Comparison of ENCODE assay signal across 8 cellular contexts in the genomic region with DNA sequence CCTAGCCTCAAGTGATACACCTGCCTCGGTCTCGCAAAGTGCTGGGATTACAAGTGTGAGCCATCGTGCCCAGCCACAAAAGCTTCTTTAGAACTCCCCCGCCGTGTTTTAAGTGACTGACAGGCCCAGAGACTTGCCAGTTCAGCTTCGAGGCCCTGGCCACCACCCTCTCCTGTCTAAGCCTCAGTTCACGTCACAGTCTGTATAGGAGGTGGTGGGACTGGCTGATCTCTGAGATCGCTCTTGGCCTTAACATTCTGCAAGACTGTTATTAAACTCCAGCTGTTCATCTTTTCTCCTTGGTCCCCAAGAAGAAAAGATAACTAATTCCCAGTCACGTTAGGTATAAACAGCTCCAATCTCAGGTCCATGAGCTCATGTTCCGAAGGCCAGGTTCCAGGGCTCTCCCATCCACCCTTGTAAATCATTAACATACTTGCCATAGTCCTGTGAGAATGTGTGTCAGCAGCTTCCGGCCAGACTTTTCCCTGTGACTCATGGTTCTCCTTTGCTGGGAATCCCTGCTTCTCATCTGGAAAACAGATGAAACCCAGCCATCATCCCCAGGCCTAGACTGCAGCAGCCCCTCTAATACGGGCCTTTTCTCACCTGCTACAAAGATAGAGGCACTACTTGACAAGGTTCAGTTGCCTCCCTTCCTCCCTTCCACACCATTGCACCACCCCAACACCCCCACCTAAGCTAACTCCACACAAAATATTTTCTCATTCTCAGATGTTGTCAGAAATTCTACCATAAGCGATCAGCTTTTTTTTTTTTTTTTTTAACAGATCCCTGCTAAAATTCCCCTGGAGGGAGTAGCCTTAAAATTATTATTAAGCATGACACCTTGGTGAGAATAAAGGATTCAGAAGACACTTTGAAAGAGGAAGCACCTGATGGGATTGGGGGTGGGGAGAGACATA. TPM values are rescaled to one million over a fixed set of nuclear protein-coding genes. Genes with fewer than 3 reads are reported as not detected.
DNase-seq lines count a peak whose midpoint lies in the region; ATAC-seq lines count a peak whose summit lies in the region.

No MANE protein-coding gene starts in this region.

- no peak overlapping the region for H3K4me3 Mint-ChIP-seq in T-helper 17 cell

- peaks cover 2% of the 10 kb centered on the region for H3K4me1 Mint-ChIP-seq in T-helper 17 cell

- ATAC-seq in T-helper 17 cell (no peak), HG02588 (IDR thresholded peaks at IDR 0.05; ENCODE audit: unreplicated experiment) (no peak)

- H3K36me3 Mint-ChIP-seq in T-helper 17 cell (ENCODE audit: low read depth), result no peaks in the 10 kb centered on the region

- no peaks in the 10 kb centered on the region for H3K27me3 ChIP-seq in MG63
- H3K27me3 ChIP-seq in endocrine pancreas (ENCODE audit: control insufficient read depth, insufficient read depth, low read length), result no peaks in the 10 kb centered on the region

- peak overlapping the region; percentile 44 for H3K9ac ChIP-seq in endocrine pancreas (ENCODE audit: control insufficient read depth, insufficient read depth, low read length)

- no peaks in the 10 kb centered on the region for H3K27me3 Mint-ChIP-seq in T-helper 17 cell

- no peak overlapping the region for H3K27ac Mint-ChIP-seq in T-helper 17 cell

- H3K9me3 ChIP-seq in MG63 (no peaks in the 10 kb centered on the region), endocrine pancreas (ENCODE audit: control insufficient read depth, low read length) (no peaks in the 10 kb centered on the region), T-helper 17 cell (ENCODE audit: control insufficient read depth, low read length, poor library complexity, severe bottlenecking) (no peaks in the 10 kb centered on the region)

- no peak overlapping the region for H3K4me3 ChIP-seq in MG63
- H3K4me3 ChIP-seq in endocrine pancreas (ENCODE audit: control insufficient read depth, insufficient read depth, low read length), result no peak overlapping the region

- DNase-seq in AG20443 (ENCODE audit: low spot score) (peak; percentile 93), MG63 (peak; percentile 76), myocyte (ENCODE audit: low read depth) (peak; percentile 69), globus pallidus (ENCODE audit: low spot score) (no peak), T-helper 17 cell (no peak), T-helper 1 cell (no peak)

- no peaks in the 10 kb centered on the region for H3K4me1 ChIP-seq in endocrine pancreas (ENCODE audit: control insufficient read depth, insufficient read depth, low read length)

- H3K36me3 ChIP-seq in MG63 (no peaks in the 10 kb centered on the region), endocrine pancreas (ENCODE audit: control insufficient read depth, insufficient read depth, low read length) (no peaks in the 10 kb centered on the region)

RNA-seq across cellular contexts. Expression of a gene that starts 5.6 kb away (rescaled TPM):
- total RNA-seq in MG63 (2014; rRNA removed; shearing (Covaris generic); ENCODE audit: low replicate concordance), result 64.1 and 85.1 TPM in 2 replicates
- total RNA-seq in myocyte, result 32.1 and 49.2 TPM in 2 replicates
- polyA plus RNA-seq in myocyte (2012), result 54.7 TPM
- 10 to 100 TPM; 10.9 to 11.6 TPM for total RNA-seq in T-helper 17 cell

RNA-seq across cellular contexts. Expression of a gene that starts 38.4 kb away (rescaled TPM):
- total RNA-seq in MG63 (2014; rRNA removed; shearing (Covaris generic); ENCODE audit: low replicate concordance), result not detected in 2 replicates
- total RNA-seq in myocyte (not detected in 2 replicates), T-helper 17 cell (under 1 TPM in 1 of 2 donors, not detected in 1; 0.37 TPM)
- polyA plus RNA-seq in myocyte (2012), result not detected

Comparison
In these comparisons a context has a peak if more than half of its experiments do, and no peak if none do; other contexts are left out.
1. DNase-seq: peak in AG20443 (single experiment), MG63 (single experiment) and myocyte (single experiment); none in globus pallidus (single experiment), T-helper 17 cell (0 of 3) and T-helper 1 cell (0 of 5).